19 cellular contexts compared by ENCODE assay signal in genomic region chr1:92972413-92973129, GRCh38. TPM values are rescaled to one million over a fixed set of nuclear protein-coding genes. Genes with fewer than 3 reads are reported as not detected.
DNase-seq lines count a peak whose midpoint lies in the region; ATAC-seq, FAIRE-seq and TF ChIP-seq lines count a peak whose summit lies in the region.
"Had no signal": no experiment of that assay in that cellular context is flagged by ENCODE, and none has a peak within 500 bp of the region (broad histone marks: within the 10 kb centered on the region; RNA-seq: fewer than 3 reads in every experiment).

No MANE protein-coding gene starts in this region.

- no peak for TF ChIP-seq CTCF in foreskin keratinocyte (conservative IDR thresholded peaks at IDR 0.05)
- TF ChIP-seq CTCF in tibial nerve (IDR thresholded peaks at IDR 0.05) = no peak

- no peaks in the 10 kb centered on the region for H3K27me3 Mint-ChIP-seq in T-helper 17 cell

- DNase-seq in GM12892 (ENCODE audit: insufficient read length) (no peak), T-helper 17 cell (no peak), foreskin keratinocyte (no peak), tibial nerve (ENCODE audit: low spot score in 2 of 2) (no peak)
- DNase-seq: AML-193, amniotic stem cell, DMS79, glutamatergic neuron, KBM-7, NCI-H2029 treated with DMSO at 0.1 percent for 48 hours, NCI-H748 treated with DMSO at 0.1 percent for 48 hours, SHP77 treated with DMSO at 0.1 percent for 48 hours had no signal

- H3K27me3 ChIP-seq in BLaER1 (no peaks in the 10 kb centered on the region), foreskin keratinocyte (no peaks in the 10 kb centered on the region), tibial nerve (no peaks in the 10 kb centered on the region)
- H3K27me3 ChIP-seq: suprapubic skin had no signal

- H3K4me3 Mint-ChIP-seq in T-helper 17 cell = peak overlapping the region; percentile 76

- H3K36me3 ChIP-seq in BLaER1 (no peaks in the 10 kb centered on the region), tibial nerve (no peaks in the 10 kb centered on the region)
- H3K36me3 ChIP-seq: suprapubic skin had no signal

- H3K36me3 Mint-ChIP-seq in T-helper 17 cell (ENCODE audit: low read depth) = no peaks in the 10 kb centered on the region

- H3K9me3 ChIP-seq in BLaER1 (no peaks in the 10 kb centered on the region), T-helper 17 cell (ENCODE audit: control insufficient read depth, low read length, poor library complexity, severe bottlenecking) (no peaks in the 10 kb centered on the region), tibial nerve (no peaks in the 10 kb centered on the region)
- H3K9me3 ChIP-seq: suprapubic skin had no signal

- peak overlapping the region; percentile 86 for H3K27ac Mint-ChIP-seq in T-helper 17 cell

- no peak overlapping the region for H3K4me3 ChIP-seq in BLaER1
- H3K4me3 ChIP-seq in tibial nerve = no peak overlapping the region
- H3K4me3 ChIP-seq: suprapubic skin had no signal

- H4K20me1 ChIP-seq in BLaER1 = no peaks in the 10 kb centered on the region

- TF ChIP-seq POLR2A in GM12892 (IDR thresholded peaks at IDR 0.05; ENCODE audit: low read depth, low read length) = no peak
- no peak for TF ChIP-seq POLR2A in tibial nerve (IDR thresholded peaks at IDR 0.05)

- WGBS in tibial nerve, 2 donors = 44 to 58% methylated on average over 1 of the region's 1 CpG

- TF ChIP-seq EP300 in tibial nerve (IDR thresholded peaks at IDR 0.05) = no peak

- no peak overlapping the region for H3K9ac ChIP-seq in BLaER1

- peak; percentile 62 for FAIRE-seq in GM12892 (lab: Jason Lieb, UNC)
- FAIRE-seq: colon had no signal

- H3K4me1 ChIP-seq in BLaER1 (peaks cover 52% of the 10 kb centered on the region), foreskin keratinocyte (peaks cover 15% of the 10 kb centered on the region), tibial nerve (peaks cover 0 to 13% (median 3%) of the 10 kb centered on the region in 4 donors)

- H3K27ac ChIP-seq in BLaER1 (no peak overlapping the region), foreskin keratinocyte (no peak overlapping the region), tibial nerve (no peak overlapping the region)
- H3K27ac ChIP-seq: suprapubic skin had no signal

- peaks cover 40% of the 10 kb centered on the region for H3K4me1 Mint-ChIP-seq in T-helper 17 cell

- ATAC-seq in T-helper 17 cell = no peak
- peak; percentile 23 for ATAC-seq in foreskin keratinocyte
- ATAC-seq in GM18519 (IDR thresholded peaks at IDR 0.05; ENCODE audit: low FRiP score, unreplicated experiment) = no peak
- ATAC-seq in HG02981 (IDR thresholded peaks at IDR 0.05; ENCODE audit: unreplicated experiment) = no peak
- no peak for ATAC-seq in GM19463 (IDR thresholded peaks at IDR 0.05; ENCODE audit: unreplicated experiment)
- ATAC-seq: HCT116 had no signal

- H3K4me2 ChIP-seq in BLaER1 = peak overlapping the region; percentile 61

RNA-seq across cellular contexts. Expression of gene DIPK1A, which starts 11.3 kb away (rescaled TPM):
- 6.1 TPM for polyA plus RNA-seq in GM12892 (2012; ENCODE audit: missing spikeins)
- total RNA-seq in T-helper 17 cell (1 to 10 TPM; 7.9 to 8.7 TPM), foreskin keratinocyte (9.9 and 12.3 TPM in 2 replicates), tibial nerve (1 to 10 TPM; 3.1 to 6.9 (median 4.7) TPM)
- polyA plus RNA-seq in foreskin keratinocyte = 6.1 and 8.3 TPM in 2 replicates
